Comparison of ENCODE assay signal across 9 cellular contexts in genomic region chr3:119600732-119601131, GRCh38. TPM values are rescaled to one million over a fixed set of nuclear protein-coding genes. Genes with fewer than 3 reads are reported as not detected.
DNase-seq lines count a peak whose midpoint lies in the region; ATAC-seq and TF ChIP-seq lines count a peak whose summit lies in the region.
"Had no signal": no experiment of that assay in that cellular context is flagged by ENCODE, and none has a peak within 500 bp of the region (broad histone marks: within the 10 kb centered on the region; RNA-seq: fewer than 3 reads in every experiment).

No MANE protein-coding gene starts in this region.

- H3K9me2 ChIP-seq in Karpas-422 (replicated peaks; ENCODE audit: insufficient read depth, low read length) = no peaks in the 10 kb centered on the region

- H3K4me3 ChIP-seq in Karpas-422 (ENCODE audit: low read length) (no peak overlapping the region), brain microvascular endothelial cell (ENCODE audit: low read depth, low read length) (no peak overlapping the region), neural progenitor cell (no peak overlapping the region), coronary artery (no peak overlapping the region)

- H3K9ac ChIP-seq in Karpas-422 (ENCODE audit: low read length) = no peak overlapping the region
- no peak overlapping the region for H3K9ac ChIP-seq in neural progenitor cell

- H3K9me3 Mint-ChIP-seq in activated CD8-positive, alpha-beta memory T cell treated with anti-CD3 and anti-CD28 coated beads, Interleukin-2, amount 10 ng/mL, durations not matched to agents 7 days and 5 days (ENCODE audit: low read depth) = no peaks in the 10 kb centered on the region
- no peaks in the 10 kb centered on the region for H3K9me3 Mint-ChIP-seq in neural progenitor cell

- no peaks in the 10 kb centered on the region for H3K79me2 ChIP-seq in Karpas-422 (ENCODE audit: low read length)
- no peaks in the 10 kb centered on the region for H3K79me2 ChIP-seq in neural progenitor cell (ENCODE audit: low read depth)

- H3K4me2 ChIP-seq in Karpas-422 (ENCODE audit: low read depth, low read length, poor library complexity, severe bottlenecking) (no peak overlapping the region), neural progenitor cell (no peak overlapping the region)

- DNase-seq in activated CD8-positive, alpha-beta memory T cell treated with anti-CD3 and anti-CD28 coated beads, Interleukin-2, amount 10 ng/mL, durations not matched to agents 7 days and 5 days = peak; percentile 63
- no peak for DNase-seq in activated CD8-positive, alpha-beta memory T cell treated with anti-CD3 and anti-CD28 coated beads for 24 hours
- DNase-seq in Karpas-422 = peak; percentile 74
- DNase-seq in brain microvascular endothelial cell = no peak
- DNase-seq in neural progenitor cell (ENCODE audit: low spot score) = peak; percentile 66
- no peak for DNase-seq in coronary artery (ENCODE audit: low spot score)
- no peak for DNase-seq in dedifferentiated amniotic fluid mesenchymal stem cell (ENCODE audit: extremely low spot score)

- H3K4me1 ChIP-seq in Karpas-422 (ENCODE audit: low read length) (no peaks in the 10 kb centered on the region), neural progenitor cell (peaks cover 4% of the 10 kb centered on the region)

- no peaks in the 10 kb centered on the region for H3K27me3 Mint-ChIP-seq in activated CD8-positive, alpha-beta memory T cell treated with anti-CD3 and anti-CD28 coated beads, Interleukin-2, amount 10 ng/mL, durations not matched to agents 7 days and 5 days
- H3K27me3 Mint-ChIP-seq in neural progenitor cell (ENCODE audit: insufficient read depth, low read depth) = peaks cover 4% of the 10 kb centered on the region

- peaks cover 40% of the 10 kb centered on the region for H3K4me1 Mint-ChIP-seq in activated CD8-positive, alpha-beta memory T cell treated with anti-CD3 and anti-CD28 coated beads, Interleukin-2, amount 10 ng/mL, durations not matched to agents 7 days and 5 days
- H3K4me1 Mint-ChIP-seq in neural progenitor cell = no peaks in the 10 kb centered on the region

- no peak overlapping the region for H3K27ac Mint-ChIP-seq in activated CD8-positive, alpha-beta memory T cell treated with anti-CD3 and anti-CD28 coated beads, Interleukin-2, amount 10 ng/mL, durations not matched to agents 7 days and 5 days
- H3K27ac Mint-ChIP-seq in neural progenitor cell = no peak overlapping the region

- no peak overlapping the region for H3K4me3 Mint-ChIP-seq in activated CD8-positive, alpha-beta memory T cell treated with anti-CD3 and anti-CD28 coated beads, Interleukin-2, amount 10 ng/mL, durations not matched to agents 7 days and 5 days
- no peak overlapping the region for H3K4me3 Mint-ChIP-seq in neural progenitor cell

- no peak overlapping the region for H3K27ac ChIP-seq in Karpas-422 (ENCODE audit: low read length)
- no peak overlapping the region for H3K27ac ChIP-seq in brain microvascular endothelial cell
- no peak overlapping the region for H3K27ac ChIP-seq in neural progenitor cell
- H3K27ac ChIP-seq in coronary artery = no peak overlapping the region

- no peaks in the 10 kb centered on the region for H3K27me3 ChIP-seq in Karpas-422 (ENCODE audit: low read length)
- H3K27me3 ChIP-seq in brain microvascular endothelial cell (replicated peaks) = no peaks in the 10 kb centered on the region
- H3K27me3 ChIP-seq in neural progenitor cell = no peaks in the 10 kb centered on the region

- no peaks in the 10 kb centered on the region for H3F3A ChIP-seq in neural progenitor cell (ENCODE audit: low read depth)

- in situ Hi-C loops in brain microvascular endothelial cell (cut with HindIII; ENCODE audit: low pct_ligation_motif_present, low sequenced_read_pairs) = no loop called here

- TF ChIP-seq CTCF in brain microvascular endothelial cell (IDR thresholded peaks at IDR 0.05; ENCODE audit: low read depth, low read length, missing control alignments) (peak; percentile 60), neural progenitor cell (IDR thresholded peaks at IDR 0.05) (peak; percentile 65), coronary artery (IDR thresholded peaks at IDR 0.05) (no peak)

- CTCF ChIA-PET in activated CD8-positive, alpha-beta memory T cell treated with anti-CD3 and anti-CD28 coated beads, Interleukin-2, amount 10 ng/mL, durations not matched to agents 7 days and 5 days (lab: Charles Lee) = interaction anchor here (0.8 to 1.8 kb wide), 8 partner anchors 10 to 88 kb away, joined by 3 to 9 read pairs (median 3); partner anchors contain the start of gene CD80

- H3K9me3 ChIP-seq in Karpas-422 (ENCODE audit: low read length) (no peaks in the 10 kb centered on the region), neural progenitor cell (ENCODE audit: low read depth) (no peaks in the 10 kb centered on the region)

- peak; percentile 90 for ATAC-seq in activated CD8-positive, alpha-beta memory T cell treated with anti-CD3 and anti-CD28 coated beads, Interleukin-2, amount 10 ng/mL, durations not matched to agents 7 days and 5 days
- peak; percentile 56 for ATAC-seq in GM21825 (IDR thresholded peaks at IDR 0.05; ENCODE audit: unreplicated experiment)

- H2AFZ ChIP-seq in Karpas-422 (ENCODE audit: low read length) (peak overlapping the region; percentile 44; the same call in 1 of the 2 replicates), neural progenitor cell (replicated peaks) (peak overlapping the region; percentile 70)

- H4K20me1 ChIP-seq in Karpas-422 (ENCODE audit: insufficient read depth, low read depth, low read length) (no peaks in the 10 kb centered on the region), neural progenitor cell (ENCODE audit: low read depth) (no peaks in the 10 kb centered on the region)

- H3K36me3 Mint-ChIP-seq in activated CD8-positive, alpha-beta memory T cell treated with anti-CD3 and anti-CD28 coated beads, Interleukin-2, amount 10 ng/mL, durations not matched to agents 7 days and 5 days = no peaks in the 10 kb centered on the region
- H3K36me3 Mint-ChIP-seq in neural progenitor cell = no peaks in the 10 kb centered on the region

- H3K36me3 ChIP-seq in Karpas-422 (ENCODE audit: insufficient read depth, low read length) = no peaks in the 10 kb centered on the region
- no peaks in the 10 kb centered on the region for H3K36me3 ChIP-seq in brain microvascular endothelial cell (replicated peaks)
- no peaks in the 10 kb centered on the region for H3K36me3 ChIP-seq in neural progenitor cell

RNA-seq across cellular contexts. Expression of gene PLA1A, which starts 3.0 kb away (rescaled TPM):
- total RNA-seq in activated CD8-positive, alpha-beta memory T cell treated with anti-CD3 and anti-CD28 coated beads, Interleukin-2, amount 10 ng/mL, durations not matched to agents 7 days and 5 days = under 1 TPM in 1 of 2 experiments, not detected in 1; 0.68 TPM
- total RNA-seq in Karpas-422 (2014; rRNA removed; shearing (Covaris generic); ENCODE audit: low replicate concordance) = not detected in 2 replicates
- not detected in 2 replicates for total RNA-seq in neural progenitor cell (ENCODE audit: low replicate concordance)

RNA-seq across cellular contexts. Expression of gene ADPRH, which starts 21.4 kb away (rescaled TPM):
- total RNA-seq in activated CD8-positive, alpha-beta memory T cell treated with anti-CD3 and anti-CD28 coated beads, Interleukin-2, amount 10 ng/mL, durations not matched to agents 7 days and 5 days = 10 to 100 TPM in 1 of 2 experiments, 1 to 10 TPM in 1; 6.1 to 19.3 TPM
- 2.9 and 3.0 TPM in 2 replicates for total RNA-seq in Karpas-422 (2014; rRNA removed; shearing (Covaris generic); ENCODE audit: low replicate concordance)
- total RNA-seq in neural progenitor cell (ENCODE audit: low replicate concordance) = 0.77 and 1.4 TPM in 2 replicates

RNA-seq across cellular contexts. Expression of gene CD80, which starts 41.3 kb away (rescaled TPM):
- total RNA-seq in activated CD8-positive, alpha-beta memory T cell treated with anti-CD3 and anti-CD28 coated beads, Interleukin-2, amount 10 ng/mL, durations not matched to agents 7 days and 5 days = 10 to 100 TPM; 22.5 to 47.0 TPM
- not detected in 2 replicates for total RNA-seq in Karpas-422 (2014; rRNA removed; shearing (Covaris generic); ENCODE audit: low replicate concordance)
- 0.30 TPM in 1 of 2 replicates, not detected in the other for total RNA-seq in neural progenitor cell (ENCODE audit: low replicate concordance)
- total RNA-seq: astrocyte had no signal

RNA-seq across cellular contexts. Expression of gene POPDC2, which starts 59.7 kb away (rescaled TPM):
- total RNA-seq in activated CD8-positive, alpha-beta memory T cell treated with anti-CD3 and anti-CD28 coated beads, Interleukin-2, amount 10 ng/mL, durations not matched to agents 7 days and 5 days = 1 to 10 TPM; 2.3 to 3.1 TPM
- total RNA-seq in Karpas-422 (2014; rRNA removed; shearing (Covaris generic); ENCODE audit: low replicate concordance) = 0.32 and 1.0 TPM in 2 replicates
- 0.95 and 1.5 TPM in 2 replicates for total RNA-seq in neural progenitor cell (ENCODE audit: low replicate concordance)

Comparison
In these comparisons a context has a peak if more than half of its experiments do, and no peak if none do; other contexts are left out.
1. DNase-seq: peak in activated CD8-positive, alpha-beta memory T cell treated with anti-CD3 and anti-CD28 coated beads, Interleukin-2, amount 10 ng/mL, durations not matched to agents 7 days and 5 days (single experiment), Karpas-422 (single experiment) and neural progenitor cell (single experiment); none in activated CD8-positive, alpha-beta memory T cell treated with anti-CD3 and anti-CD28 coated beads for 24 hours (single experiment), brain microvascular endothelial cell (single experiment), coronary artery (single experiment) and dedifferentiated amniotic fluid mesenchymal stem cell (single experiment).
2. RNA of gene CD80, which starts 41.3 kb away (total RNA-seq): 22.5 to 47.0 TPM in activated CD8-positive, alpha-beta memory T cell treated with anti-CD3 and anti-CD28 coated beads, Interleukin-2, amount 10 ng/mL, durations not matched to agents 7 days and 5 days; 0.30 TPM in neural progenitor cell and not detected in Karpas-422; every median in the first group is over 10 times any median in the second.